Comparison of ENCODE assay signal across 25 cellular contexts in genomic region chrX:57932266-57932665, GRCh38.
"Had no signal": no experiment of that assay in that cellular context is flagged by ENCODE, and none has a peak within 500 bp of the region (broad histone marks: within the 10 kb centered on the region; RNA-seq: fewer than 3 reads in every experiment).

No MANE protein-coding gene starts in this region.

- H3K27ac ChIP-seq: stomach, suprapubic skin, testis, thoracic aorta, thyroid gland, tibial artery, tibial nerve, transverse colon, upper lobe of left lung, upper lobe of right lung, uterus, vagina had no signal

- DNase-seq: stimulated activated CD4-positive, alpha-beta T cell treated with anti-CD3 and anti-CD28 coated beads, Interleukin-4, amount 100 ng/mL, for 1 hour; stimulated activated CD4-positive, alpha-beta T cell treated with anti-CD3 and anti-CD28 coated beads, Interleukin-4, amount 100 ng/mL, for 24 hours; stimulated activated CD4-positive, alpha-beta T cell treated with anti-CD3 and anti-CD28 coated beads, Interleukin-4, amount 100 ng/mL, for 4 hours; stimulated activated CD8-positive, alpha-beta memory T cell treated with anti-CD3 and anti-CD28 coated beads, Interleukin-4, amount 100 ng/mL, for 48 hours; stimulated activated naive B cell treated with anti-CD40 and anti-IgM and Interleukin-4, amounts not matched to agents 10 μg/mL and 1 μg/mL and 100 μg/mL, for 72 hours; stimulated activated naive CD4-positive, alpha-beta T cell; stimulated activated naive CD4-positive, alpha-beta T cell treated with Interleukin-2 at 50 U/mL for 16 hours; stimulated activated naive CD8-positive, alpha-beta T cell treated with anti-CD3 and anti-CD28 coated beads, Interleukin-15, amount 100 ng/mL, for 72 hours; stimulated activated naive CD8-positive, alpha-beta T cell treated with anti-CD3 and anti-CD28 coated beads, Interleukin-15, Interleukin-2, amounts not matched to agents 100 U/mL and 50 U/mL, for 24 hours; stomach; substantia nigra; testis; thyroid gland; tibial artery; transverse colon; trophoblast cell; upper lobe of left lung; upper lobe of right lung; uterus had no signal

- H3K27me3 ChIP-seq: stomach, suprapubic skin, testis, thyroid gland, tibial artery, tibial nerve, transverse colon, upper lobe of left lung, upper lobe of right lung, uterus, vagina had no signal

- H3K9me3 ChIP-seq: stomach, suprapubic skin, testis, thoracic aorta, thyroid gland, tibial artery, tibial nerve, transverse colon, upper lobe of left lung, upper lobe of right lung, uterus, vagina had no signal

- ATAC-seq: stimulated activated effector memory CD8-positive, alpha-beta T cell treated with anti-CD3 and anti-CD28 coated beads, Interleukin-12 subunit alpha, Interleukin-12 subunit beta, amount 100 ng/mL, for 72 hours; stimulated activated memory B cell treated with anti-CD40 and anti-IgM and Interleukin-4, amounts not matched to agents 10 μg/mL and 1 μg/mL and 100 μg/mL, for 72 hours; stimulated activated naive B cell treated with anti-CD40 and anti-IgM and Interleukin-4, amounts not matched to agents 10 μg/mL and 1 μg/mL and 100 μg/mL, for 72 hours; stimulated activated naive CD8-positive, alpha-beta T cell treated with anti-CD3 and anti-CD28 coated beads, Interleukin-15, amount 100 ng/mL, for 72 hours; stimulated activated naive CD8-positive, alpha-beta T cell treated with anti-CD3 and anti-CD28 coated beads, Interleukin-15, Interleukin-2, amounts not matched to agents 100 U/mL and 50 U/mL, for 24 hours; upper lobe of right lung had no signal

- H3K4me3 ChIP-seq: stomach, suprapubic skin, testis, thoracic aorta, thyroid gland, tibial artery, tibial nerve, transverse colon, upper lobe of left lung, upper lobe of right lung, uterus, vagina had no signal

- H3K4me1 ChIP-seq: stomach, suprapubic skin, testis, thyroid gland, tibial artery, tibial nerve, transverse colon, upper lobe of left lung, upper lobe of right lung, uterus, vagina had no signal

- H3K36me3 ChIP-seq: stomach, suprapubic skin, thoracic aorta, thyroid gland, tibial artery, tibial nerve, transverse colon, upper lobe of left lung, upper lobe of right lung, uterus, vagina had no signal
